1 cellular context compared by ENCODE assay signal in genomic region chr19:13846533-13847032, GRCh38.
TF ChIP-seq lines count a peak whose summit lies in the region.

No MANE protein-coding gene starts in this region.

TF ChIP-seq in K562, 482 proteins besides CTCF, POLR2A, EP300 and RAD21 (continued from another document and continues in another):
- TF ChIP-seq BRD4 (IDR thresholded peaks at IDR 0.05) (0 out of 2 replicates have a peak, but pooled peaks have one; percentile 72), SFPQ (IDR thresholded peaks at IDR 0.05; ENCODE audit: low read depth, low read length) (no peak), GTF2A2 (tag; IDR thresholded peaks at IDR 0.05) (no peak), MTA1 (IDR thresholded peaks at IDR 0.05; ENCODE audit: borderline replicate concordance) (peak; percentile 66; the same call in 1 of the 2 replicates), MCM3 (IDR thresholded peaks at IDR 0.05) (no peak), SRSF1 (IDR thresholded peaks at IDR 0.05; ENCODE audit: low read depth, low read length) (no peak), ZNF133 (CRISPR knock-in tag; IDR thresholded peaks at IDR 0.05) (no peak), ASH1L (IDR thresholded peaks at IDR 0.05; ENCODE audit: borderline replicate concordance, low read depth, partially characterized antibody) (no peak), ZNF347 (CRISPR knock-in tag; IDR thresholded peaks at IDR 0.05; ENCODE audit: low read depth) (no peak), ZNF740 (CRISPR knock-in tag; IDR thresholded peaks at IDR 0.05) (no peak), ZNF740 (tag; IDR thresholded peaks at IDR 0.05) (no peak), ZNF766 (CRISPR knock-in tag; conservative IDR thresholded peaks at IDR 0.05) (no peak), SOX6 (IDR thresholded peaks at IDR 0.05) (0 out of 2 replicates have a peak, but pooled peaks have one; percentile 29), THRA (IDR thresholded peaks at IDR 0.05) (no peak), GATAD2A (IDR thresholded peaks at IDR 0.05) (peak; percentile 74; the same call in 1 of the 2 replicates), ZNF830 (CRISPR knock-in tag; IDR thresholded peaks at IDR 0.05) (no peak), ZNF449 (CRISPR knock-in tag; IDR thresholded peaks at IDR 0.05) (no peak), NR2F6 (CRISPR knock-in tag; IDR thresholded peaks at IDR 0.05) (0 out of 2 replicates have a peak, but pooled peaks have one; percentile 47), NR2C2 (CRISPR knock-in tag; IDR thresholded peaks at IDR 0.05) (no peak), NR2C2 (tag; IDR thresholded peaks at IDR 0.05) (peak; percentile 73; the same call in 1 of the 2 replicates), MXI1 (IDR thresholded peaks at IDR 0.05; ENCODE audit: low read depth, low read length) (peak; percentile 94), CAMTA2 (CRISPR knock-in tag; conservative IDR thresholded peaks at IDR 0.05) (no peak), NCOA4 (IDR thresholded peaks at IDR 0.05; ENCODE audit: partially characterized antibody) (no peak), ZNF318 (IDR thresholded peaks at IDR 0.05; ENCODE audit: borderline replicate concordance in 1 of 2, low read depth in 1 of 2) (no peak), FUS (optimal IDR thresholded peaks at IDR 0.05; ENCODE audit: low read depth, low read length) (no peak), ZNF512 (tag; IDR thresholded peaks at IDR 0.05) (no peak), SRF (CRISPR knock-in tag; IDR thresholded peaks at IDR 0.05) (0 out of 4 replicates have a peak, but pooled peaks of 1 of the 2 experiments have one; percentile 12), NR3C1 (CRISPR knock-in tag; IDR thresholded peaks at IDR 0.05) (no peak), ZC3H4 (CRISPR knock-in tag; IDR thresholded peaks at IDR 0.05; ENCODE audit: borderline replicate concordance) (no peak), TCF7 (IDR thresholded peaks at IDR 0.05; ENCODE audit: borderline replicate concordance) (peak; percentile 91; the same call in 1 of the 2 replicates), ZNF324 (CRISPR knock-in tag; IDR thresholded peaks at IDR 0.05) (no peak), PML (IDR thresholded peaks at IDR 0.05; ENCODE audit: low read length) (no peak), RBBP5 (IDR thresholded peaks at IDR 0.05; ENCODE audit: borderline replicate concordance, insufficient read depth, low read length, poor library complexity, severe bottlenecking) (peak; percentile 34), TFE3 (CRISPR knock-in tag; IDR thresholded peaks at IDR 0.05) (no peak), HMGN3 (IDR thresholded peaks at IDR 0.05; ENCODE audit: borderline replicate concordance, extremely low read depth, insufficient read length, low read depth, low read length) (peak; percentile 75), MCM5 (IDR thresholded peaks at IDR 0.05; ENCODE audit: low read depth) (no peak), THRB (CRISPR knock-in tag; conservative IDR thresholded peaks at IDR 0.05) (0 out of 2 replicates have a peak, but pooled peaks have one; percentile 14), DACH1 (IDR thresholded peaks at IDR 0.05; ENCODE audit: partially characterized antibody) (peak; percentile 33), MAX (CRISPR knock-in tag; IDR thresholded peaks at IDR 0.05) (no peak), ZBTB33 (CRISPR knock-in tag; IDR thresholded peaks at IDR 0.05) (peak; percentile 59; the same call in 1 of the 2 replicates), SMARCA4 (IDR thresholded peaks at IDR 0.05) (no peak)
